Comparison of ENCODE assay signal across 1 cellular context in genomic region chr6:118708055-118708454, GRCh38.
TF ChIP-seq lines count a peak whose summit lies in the region.

No MANE protein-coding gene starts in this region.

TF ChIP-seq in IMR-90, 13 proteins besides CTCF, POLR2A, EP300 and RAD21:
- TF ChIP-seq FOS (IDR thresholded peaks at IDR 0.05; ENCODE audit: low read depth, low read length), result no peak
- no peak for TF ChIP-seq CHD1 (IDR thresholded peaks at IDR 0.05; ENCODE audit: low read depth, low read length)
- TF ChIP-seq MXI1 (IDR thresholded peaks at IDR 0.05; ENCODE audit: borderline replicate concordance, low read depth, low read length), result no peak
- TF ChIP-seq CEBPB (IDR thresholded peaks at IDR 0.05; ENCODE audit: low read depth, low read length), result no peak
- TF ChIP-seq MAFK (IDR thresholded peaks at IDR 0.05; ENCODE audit: low read depth, low read length), result no peak
- no peak for TF ChIP-seq RCOR1 (IDR thresholded peaks at IDR 0.05; ENCODE audit: insufficient replicate concordance, low read length)
- TF ChIP-seq MAZ (IDR thresholded peaks at IDR 0.05; ENCODE audit: borderline replicate concordance, low read depth, low read length), result no peak
- TF ChIP-seq RFX5 (IDR thresholded peaks at IDR 0.05; ENCODE audit: low read depth, low read length), result no peak
- no peak for TF ChIP-seq BHLHE40 (IDR thresholded peaks at IDR 0.05; ENCODE audit: low read depth, low read length)
- no peak for TF ChIP-seq SMC3 (IDR thresholded peaks at IDR 0.05; ENCODE audit: low read depth, low read length)
- TF ChIP-seq USF2 (IDR thresholded peaks at IDR 0.05; ENCODE audit: low read depth, low read length), result no peak
- TF ChIP-seq NFE2L2 (IDR thresholded peaks at IDR 0.05; ENCODE audit: low read depth, low read length), result no peak
- TF ChIP-seq ELK1 (IDR thresholded peaks at IDR 0.05; ENCODE audit: borderline replicate concordance, low read depth, low read length), result no peak
